Comparison of ENCODE assay signal across 2 cellular contexts in genomic region chr1:113146242-113147072, GRCh38.
TF ChIP-seq lines count a peak whose summit lies in the region.

No MANE protein-coding gene starts in this region.

TF ChIP-seq in A549, 52 proteins besides CTCF, POLR2A, EP300 and RAD21 (continued from another document):
- TF ChIP-seq REST (IDR thresholded peaks at IDR 0.05) (no peak), HOXA7 (CRISPR knock-in tag; IDR thresholded peaks at IDR 0.05) (no peak), HEYL (CRISPR knock-in tag; IDR thresholded peaks at IDR 0.05) (no peak)
TF ChIP-seq in A549: peak in this region for 0.

TF ChIP-seq in GM23338, 12 proteins besides CTCF, POLR2A, EP300 and RAD21 (continued from another document):
- no peak for TF ChIP-seq REST (IDR thresholded peaks at IDR 0.05; ENCODE audit: unreplicated experiment)
- no peak for TF ChIP-seq EZH2phosphoT487 (IDR thresholded peaks at IDR 0.05; ENCODE audit: unreplicated experiment)
- no peak for TF ChIP-seq ETS1 (IDR thresholded peaks at IDR 0.05)
TF ChIP-seq in GM23338: peak in this region for 0.
